Comparison of ENCODE assay signal across 16 cellular contexts in the genomic region with DNA sequence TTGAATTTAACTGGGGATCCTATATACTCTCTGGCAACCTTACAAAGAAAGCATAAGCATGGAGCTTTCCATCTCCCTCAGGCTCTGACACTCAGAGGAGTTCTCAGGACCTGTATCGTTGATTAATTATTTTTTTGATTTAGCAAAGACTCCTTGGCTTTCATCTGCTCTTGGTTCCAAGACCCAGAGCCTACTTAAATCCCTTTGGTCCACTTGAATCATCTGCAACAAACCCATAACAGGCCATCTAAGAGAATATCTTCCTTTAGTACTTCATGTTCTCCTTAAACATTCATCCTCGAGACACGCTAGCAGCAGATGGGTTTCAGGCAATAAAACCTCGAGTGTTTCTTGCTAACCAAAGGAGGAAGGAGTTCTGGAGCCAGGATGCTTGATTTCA.
A peak's percentile ranks its signal among the peaks of the same experiment; 100 is the strongest.
DNase-seq lines count a peak whose midpoint lies in the region; ATAC-seq and TF ChIP-seq lines count a peak whose summit lies in the region.
"Had no signal": no experiment of that assay in that cellular context is flagged by ENCODE, and none has a peak within 500 bp of the region (broad histone marks: within the 10 kb centered on the region; RNA-seq: fewer than 3 reads in every experiment).

No MANE protein-coding gene starts in this region.

- no peak overlapping the region for H2BK120ac ChIP-seq in mesenchymal stem cell (ENCODE audit: low read depth, low read length)

- no peaks in the 10 kb centered on the region for H3K27me3 ChIP-seq in CD4-positive, CD25-positive, alpha-beta regulatory T cell (ENCODE audit: control insufficient read depth, insufficient read depth, low read length)
- no peaks in the 10 kb centered on the region for H3K27me3 ChIP-seq in RWPE2 (ENCODE audit: insufficient read depth, poor library complexity, severe bottlenecking)
- no peaks in the 10 kb centered on the region for H3K27me3 ChIP-seq in mesenchymal stem cell (ENCODE audit: control insufficient read depth in 1 of 2, insufficient read depth in 1 of 2, low read length in 2 of 2)

- H2BK15ac ChIP-seq in mesenchymal stem cell (ENCODE audit: low read depth, poor library complexity, severe bottlenecking), result no peak overlapping the region

- H4K91ac ChIP-seq in mesenchymal stem cell (ENCODE audit: low read length), result no peak overlapping the region

- TF ChIP-seq CTCF in RWPE2 (IDR thresholded peaks at IDR 0.05; ENCODE audit: poor library complexity, severe bottlenecking), result no peak

- no peak overlapping the region for H3K4me3 ChIP-seq in CD4-positive, CD25-positive, alpha-beta regulatory T cell (ENCODE audit: low read depth, low read length)
- H3K4me3 ChIP-seq in RWPE2 (ENCODE audit: severe bottlenecking) (no peak overlapping the region), mesenchymal stem cell (ENCODE audit: insufficient read depth in 1 of 2, low read depth in 1 of 2, low read length in 2 of 2) (no peak overlapping the region)
- H3K4me3 ChIP-seq: PC-9 had no signal

- H3K18ac ChIP-seq in mesenchymal stem cell (ENCODE audit: low read depth in 1 of 2, low read length in 2 of 2), result no peak overlapping the region

- no peak overlapping the region for H3K4ac ChIP-seq in mesenchymal stem cell (ENCODE audit: low read depth in 1 of 2, low read length in 2 of 2)

- no peaks in the 10 kb centered on the region for H3K36me3 ChIP-seq in CD4-positive, CD25-positive, alpha-beta regulatory T cell (ENCODE audit: control insufficient read depth, insufficient read depth, low read length)
- no peaks in the 10 kb centered on the region for H3K36me3 ChIP-seq in RWPE2 (ENCODE audit: low read depth)
- H3K36me3 ChIP-seq in mesenchymal stem cell (ENCODE audit: control insufficient read depth in 1 of 2, insufficient read depth in 2 of 2, low read depth in 1 of 2, low read length in 2 of 2), result no peaks in the 10 kb centered on the region

- H3K9me3 Mint-ChIP-seq in CD4-positive, CD25-positive, alpha-beta regulatory T cell, result no peaks in the 10 kb centered on the region
- no peaks in the 10 kb centered on the region for H3K9me3 Mint-ChIP-seq in stimulated activated memory B cell treated with anti-CD40 and anti-IgM and Interleukin-4, amounts not matched to agents 10 μg/mL and 1 μg/mL and 100 μg/mL, for 72 hours
- H3K9me3 Mint-ChIP-seq in stimulated activated effector memory CD8-positive, alpha-beta T cell treated with anti-CD3 and anti-CD28 coated beads, Interleukin-12 subunit alpha, Interleukin-12 subunit beta, amount 100 ng/mL, for 72 hours, result no peaks in the 10 kb centered on the region
- H3K9me3 Mint-ChIP-seq: HFFc6 had no signal

- H2BK12ac ChIP-seq in mesenchymal stem cell (ENCODE audit: low read length in 2 of 2), result no peak overlapping the region

- H3K9ac ChIP-seq in mesenchymal stem cell (ENCODE audit: low read length), result peak overlapping the region; percentile 2

- H2AFZ ChIP-seq in mesenchymal stem cell (ENCODE audit: low read depth, low read length), result no peak overlapping the region
- H2AFZ ChIP-seq: PC-9 had no signal

- peaks cover 4% of the 10 kb centered on the region for H3K27me3 Mint-ChIP-seq in CD4-positive, CD25-positive, alpha-beta regulatory T cell
- no peaks in the 10 kb centered on the region for H3K27me3 Mint-ChIP-seq in stimulated activated memory B cell treated with anti-CD40 and anti-IgM and Interleukin-4, amounts not matched to agents 10 μg/mL and 1 μg/mL and 100 μg/mL, for 72 hours

- H3K9me3 ChIP-seq in CD4-positive, CD25-positive, alpha-beta regulatory T cell (ENCODE audit: control insufficient read depth in 2 of 2, low read length in 2 of 2), result no peaks in the 10 kb centered on the region
- H3K9me3 ChIP-seq in RWPE2 (ENCODE audit: severe bottlenecking), result no peaks in the 10 kb centered on the region
- H3K9me3 ChIP-seq in mesenchymal stem cell (ENCODE audit: control insufficient read depth, low read length), result no peaks in the 10 kb centered on the region

- H4K8ac ChIP-seq in mesenchymal stem cell (ENCODE audit: low read length), result no peak overlapping the region

- 91% methylated on average over 4 of the region's 4 CpGs for WGBS in mesenchymal stem cell

- H2AK5ac ChIP-seq in mesenchymal stem cell (ENCODE audit: low read length, severe bottlenecking), result no peak overlapping the region

- H3K23ac ChIP-seq in mesenchymal stem cell (ENCODE audit: low read length in 2 of 2), result no peak overlapping the region

- ATAC-seq in CD4-positive, CD25-positive, alpha-beta regulatory T cell (ENCODE audit: low read depth in 2 of 2), result no peak
- ATAC-seq in RWPE2 (ENCODE audit: low read depth) (no peak), HG02884 (IDR thresholded peaks at IDR 0.05; ENCODE audit: unreplicated experiment) (no peak)
- ATAC-seq in stimulated activated memory B cell treated with anti-CD40 and anti-IgM and Interleukin-4, amounts not matched to agents 10 μg/mL and 1 μg/mL and 100 μg/mL, for 72 hours, result no peak
- no peak for ATAC-seq in stimulated activated effector memory CD8-positive, alpha-beta T cell treated with anti-CD3 and anti-CD28 coated beads, Interleukin-12 subunit alpha, Interleukin-12 subunit beta, amount 100 ng/mL, for 72 hours
- ATAC-seq: HepG2 had no signal

- no peaks in the 10 kb centered on the region for H3K36me3 Mint-ChIP-seq in CD4-positive, CD25-positive, alpha-beta regulatory T cell
- H3K36me3 Mint-ChIP-seq in stimulated activated memory B cell treated with anti-CD40 and anti-IgM and Interleukin-4, amounts not matched to agents 10 μg/mL and 1 μg/mL and 100 μg/mL, for 72 hours, result no peaks in the 10 kb centered on the region
- no peaks in the 10 kb centered on the region for H3K36me3 Mint-ChIP-seq in stimulated activated effector memory CD8-positive, alpha-beta T cell treated with anti-CD3 and anti-CD28 coated beads, Interleukin-12 subunit alpha, Interleukin-12 subunit beta, amount 100 ng/mL, for 72 hours

- peaks cover 14 to 44% (median 31%) of the 10 kb centered on the region in 4 donors for H3K4me1 Mint-ChIP-seq in CD4-positive, CD25-positive, alpha-beta regulatory T cell
- peaks cover 22% of the 10 kb centered on the region for H3K4me1 Mint-ChIP-seq in stimulated activated memory B cell treated with anti-CD40 and anti-IgM and Interleukin-4, amounts not matched to agents 10 μg/mL and 1 μg/mL and 100 μg/mL, for 72 hours
- H3K4me1 Mint-ChIP-seq in stimulated activated effector memory CD8-positive, alpha-beta T cell treated with anti-CD3 and anti-CD28 coated beads, Interleukin-12 subunit alpha, Interleukin-12 subunit beta, amount 100 ng/mL, for 72 hours, result peaks cover 40% of the 10 kb centered on the region

- no peaks in the 10 kb centered on the region for H3K79me1 ChIP-seq in mesenchymal stem cell (replicated peaks; ENCODE audit: low read length, poor library complexity, severe bottlenecking)

- H3K27ac ChIP-seq in CD4-positive, CD25-positive, alpha-beta regulatory T cell (ENCODE audit: insufficient read depth, low read length, poor library complexity, severe bottlenecking), result no peak overlapping the region
- peak overlapping the region; percentile 100 for H3K27ac ChIP-seq in RWPE2 (ENCODE audit: poor library complexity, severe bottlenecking)
- H3K27ac ChIP-seq in mesenchymal stem cell (ENCODE audit: low read length, poor library complexity, severe bottlenecking), result no peak overlapping the region
- H3K27ac ChIP-seq: C4-2B, PC-9 had no signal

- no peak overlapping the region for H3K14ac ChIP-seq in mesenchymal stem cell (ENCODE audit: low read length in 2 of 2)

- H3K4me3 Mint-ChIP-seq in CD4-positive, CD25-positive, alpha-beta regulatory T cell, result no peak overlapping the region
- no peak overlapping the region for H3K4me3 Mint-ChIP-seq in stimulated activated memory B cell treated with anti-CD40 and anti-IgM and Interleukin-4, amounts not matched to agents 10 μg/mL and 1 μg/mL and 100 μg/mL, for 72 hours
- no peak overlapping the region for H3K4me3 Mint-ChIP-seq in stimulated activated effector memory CD8-positive, alpha-beta T cell treated with anti-CD3 and anti-CD28 coated beads, Interleukin-12 subunit alpha, Interleukin-12 subunit beta, amount 100 ng/mL, for 72 hours
- H3K4me3 Mint-ChIP-seq: HFFc6 had no signal

- no peak overlapping the region for H2BK5ac ChIP-seq in mesenchymal stem cell (ENCODE audit: low read depth, low read length, poor library complexity, severe bottlenecking)

- no peak overlapping the region for H3K4me2 ChIP-seq in mesenchymal stem cell (ENCODE audit: low read length, poor library complexity, severe bottlenecking)
- H3K4me2 ChIP-seq: PC-9 had no signal

- peaks cover 28% of the 10 kb centered on the region for H3K4me1 ChIP-seq in CD4-positive, CD25-positive, alpha-beta regulatory T cell (ENCODE audit: control insufficient read depth, insufficient read depth, low read length, poor library complexity, severe bottlenecking)
- H3K4me1 ChIP-seq in RWPE2 (ENCODE audit: insufficient read depth, poor library complexity, severe bottlenecking) (peaks cover 38% of the 10 kb centered on the region), mesenchymal stem cell (ENCODE audit: control insufficient read depth, insufficient read depth, low read depth, low read length) (peaks cover 20% of the 10 kb centered on the region)

- no peak for DNase-seq in CD4-positive, CD25-positive, alpha-beta regulatory T cell
- no peak for DNase-seq in RWPE2 (ENCODE audit: low spot score)
- DNase-seq in mesenchymal stem cell, result no peak
- no peak for DNase-seq in stimulated activated CD8-positive, alpha-beta memory T cell treated with anti-CD3 and anti-CD28 coated beads, Interleukin-4, amount 100 ng/mL, for 48 hours
- DNase-seq in stimulated activated effector memory CD8-positive, alpha-beta T cell treated with anti-CD3 and anti-CD28 coated beads, Interleukin-12 subunit alpha, Interleukin-12 subunit beta, amount 100 ng/mL, for 72 hours (ENCODE audit: low spot score in 2 of 2), result no peak
- DNase-seq: EL, HFFc6, KG1, NCI-H1092, NCI-H510A treated with DMSO at 0.1 percent for 48 hours, PC-9, SHP77 treated with DMSO at 0.1 percent for 48 hours had no signal

- H3K27ac Mint-ChIP-seq in CD4-positive, CD25-positive, alpha-beta regulatory T cell, result peak overlapping the region in 2 of 3 donors; percentile 13 to 87
- peak overlapping the region; percentile 45 for H3K27ac Mint-ChIP-seq in stimulated activated memory B cell treated with anti-CD40 and anti-IgM and Interleukin-4, amounts not matched to agents 10 μg/mL and 1 μg/mL and 100 μg/mL, for 72 hours
- H3K27ac Mint-ChIP-seq in stimulated activated effector memory CD8-positive, alpha-beta T cell treated with anti-CD3 and anti-CD28 coated beads, Interleukin-12 subunit alpha, Interleukin-12 subunit beta, amount 100 ng/mL, for 72 hours, result no peak overlapping the region
- H3K27ac Mint-ChIP-seq: HFFc6 had no signal
